20 cellular contexts compared by ENCODE assay signal in genomic region chr12:42498549-42499247, GRCh38.
"Had no signal": no experiment of that assay in that cellular context is flagged by ENCODE, and none has a peak within 500 bp of the region (broad histone marks: within the 10 kb centered on the region; RNA-seq: fewer than 3 reads in every experiment).

No MANE protein-coding gene starts in this region.

- DNase-seq: activated CD4-positive, alpha-beta T cell treated with anti-CD3 and anti-CD28 coated beads, Interleukin-2, amount 10 ng/mL, durations not matched to agents 7 days and 5 days; activated CD8-positive, alpha-beta memory T cell treated with anti-CD3 and anti-CD28 coated beads, Interleukin-2, amount 50 U/mL, for 48 hours; activated naive CD4-positive, alpha-beta T cell treated with anti-CD3 and anti-CD28 coated beads, Interleukin-2, amount 10 ng/mL, durations not matched to agents 7 days and 5 days; central memory CD4-positive, alpha-beta T cell; cortex of kidney; effector CD4-positive, alpha-beta T cell; hippocampal formation; kidney; left lung; naive B cell; retina; stimulated activated CD4-positive, alpha-beta T cell treated with anti-CD3 and anti-CD28 coated beads, Interleukin-15, amount 100 ng/mL, for 24 hours; stimulated activated CD4-positive, alpha-beta T cell treated with anti-CD3 and anti-CD28 coated beads, Interleukin-4, amount 100 ng/mL, for 24 hours; stimulated activated naive CD4-positive, alpha-beta T cell treated with Interleukin-2 at 50 U/mL for 16 hours; substantia nigra; uterus had no signal

- FAIRE-seq: kidney, TTC549 had no signal

- H3K79me2 ChIP-seq: parathyroid adenoma had no signal

- H3K27ac ChIP-seq: left lung, parathyroid adenoma, tibial nerve, uterus had no signal

- H3K27me3 ChIP-seq: left lung, tibial nerve, uterus had no signal

- ATAC-seq: left lung, WTC11 had no signal

- H3K4me1 ChIP-seq: left lung, parathyroid adenoma, uterus had no signal

- H3K9ac ChIP-seq: parathyroid adenoma had no signal

- H3K36me3 ChIP-seq: left lung, uterus had no signal

- H3K4me3 ChIP-seq: left lung, tibial nerve, uterus had no signal

- H3K9me3 ChIP-seq: left lung, tibial nerve, uterus had no signal

- H2AFZ ChIP-seq: parathyroid adenoma had no signal
